8 cellular contexts compared by ENCODE assay signal in genomic region chr3:143971367-143972154, GRCh38. TPM values are rescaled to one million over a fixed set of nuclear protein-coding genes. Genes with fewer than 3 reads are reported as not detected.
DNase-seq lines count a peak whose midpoint lies in the region; ATAC-seq, FAIRE-seq and TF ChIP-seq lines count a peak whose summit lies in the region.

TSS of gene DIPK2A (plus strand) at chr3:143971823. CDS start at chr3:143972333, 510 bp downstream.

- FAIRE-seq in urothelium cell line (lab: Jason Lieb, UNC), result peak; percentile 35

- peaks cover 23% of the 10 kb centered on the region for H3K4me1 Mint-ChIP-seq in T-helper 2 cell treated with Interferon-gamma antibody and Interleukin-4, amounts not matched to agents 5 μg/mL and 100 μg/mL, for 36 hours (ENCODE audit: low read depth)

- H3K27me3 Mint-ChIP-seq in T-helper 2 cell treated with Interferon-gamma antibody and Interleukin-4, amounts not matched to agents 5 μg/mL and 100 μg/mL, for 36 hours (ENCODE audit: low read depth), result peaks cover 27% of the 10 kb centered on the region

- WGBS in right cardiac atrium, result under 1% methylated on average over 70 of the region's 70 CpGs

- H3K36me3 Mint-ChIP-seq in T-helper 2 cell treated with Interferon-gamma antibody and Interleukin-4, amounts not matched to agents 5 μg/mL and 100 μg/mL, for 36 hours (ENCODE audit: low read depth), result no peaks in the 10 kb centered on the region

- H3K9me3 ChIP-seq in ascending aorta (no peaks in the 10 kb centered on the region), right cardiac atrium (ENCODE audit: control insufficient read depth, low read length) (no peaks in the 10 kb centered on the region)

- H3K27ac Mint-ChIP-seq in T-helper 2 cell treated with Interferon-gamma antibody and Interleukin-4, amounts not matched to agents 5 μg/mL and 100 μg/mL, for 36 hours, result peak within 1 kb of the TSS; percentile 97

- H3K4me3 Mint-ChIP-seq in T-helper 2 cell treated with Interferon-gamma antibody and Interleukin-4, amounts not matched to agents 5 μg/mL and 100 μg/mL, for 36 hours, result peak within 1 kb of the TSS; percentile 92

- H3K9me3 Mint-ChIP-seq in T-helper 2 cell treated with Interferon-gamma antibody and Interleukin-4, amounts not matched to agents 5 μg/mL and 100 μg/mL, for 36 hours, result no peaks in the 10 kb centered on the region

- H3K27me3 ChIP-seq in ascending aorta (no peaks in the 10 kb centered on the region), right cardiac atrium (ENCODE audit: control insufficient read depth, insufficient read depth) (no peaks in the 10 kb centered on the region)

- no peaks in the 10 kb centered on the region for H3K36me3 ChIP-seq in ascending aorta

- TF ChIP-seq CTCF in ascending aorta (IDR thresholded peaks at IDR 0.05), result no peak

- ATAC-seq in GM18508 (IDR thresholded peaks at IDR 0.05; ENCODE audit: insufficient read depth, unreplicated experiment), result peak; percentile 32
- ATAC-seq in HG02981 (IDR thresholded peaks at IDR 0.05; ENCODE audit: unreplicated experiment), result peak; percentile 51
- peak; percentile 94 to 95 for ATAC-seq in right cardiac atrium

- intact Hi-C loops in ascending aorta (cut with DNase I) (loop anchor here (2.0 to 10.0 kb wide), 5 partner anchors 61 to 1759 kb away; partner anchors contain the start of gene XRN1), right cardiac atrium (cut with DNase I) (no loop called here)

- DNase-seq in NCI-H2029 (lab: John Stamatoyannopoulos, UW) (peak; percentile 90), ascending aorta (ENCODE audit: low spot score in 2 of 2) (peak; percentile 82 to 97), right cardiac atrium (peak; percentile 96 to 99 (median 98)), pulmonary artery endothelial cell (ENCODE audit: low read depth, low spot score) (peak; percentile 84), urothelium cell line (ENCODE audit: low spot score) (peak; percentile 85)
- peak; percentile 96 for DNase-seq in T-helper 2 cell treated with Interferon-gamma antibody and Interleukin-4, amounts not matched to agents 5 μg/mL and 100 μg/mL, for 36 hours (ENCODE audit: low spot score)

- H3K4me3 ChIP-seq in ascending aorta (peak within 1 kb of the TSS; percentile 79 to 94), right cardiac atrium (ENCODE audit: low read length) (peak within 1 kb of the TSS; percentile 62)

- peaks cover 0 to 3% of the 10 kb centered on the region in 2 donors for H3K4me1 ChIP-seq in ascending aorta
- H3K4me1 ChIP-seq in right cardiac atrium (ENCODE audit: control insufficient read depth, insufficient read depth, low read length), result no peaks in the 10 kb centered on the region

- H3K27ac ChIP-seq in ascending aorta (peak within 1 kb of the TSS; percentile 97 to 98), right cardiac atrium (ENCODE audit: low read length) (peak within 1 kb of the TSS; percentile 89)

RNA-seq across cellular contexts. Expression of gene DIPK2A, which starts in this region (rescaled TPM):
- total RNA-seq in ascending aorta (318 TPM), right cardiac atrium (10 to 100 TPM; 11.5 to 15.4 (median 13.4) TPM), pulmonary artery endothelial cell (108 and 166 TPM in 2 replicates)
- 7.8 TPM for polyA plus RNA-seq in right cardiac atrium

Comparison
In these comparisons a context has a peak if more than half of its experiments do, and no peak if none do; other contexts are left out.
1. Peak in every context shown above with its lines: DNase-seq, ATAC-seq, H3K4me3 ChIP-seq and H3K27ac ChIP-seq.
2. ATAC-seq: peak in every context shown above with its lines; median percentile 94 in right cardiac atrium; 51 in HG02981; 32 in GM18508.